ENCODE assay signal across 26 cellular contexts in the genomic region with DNA sequence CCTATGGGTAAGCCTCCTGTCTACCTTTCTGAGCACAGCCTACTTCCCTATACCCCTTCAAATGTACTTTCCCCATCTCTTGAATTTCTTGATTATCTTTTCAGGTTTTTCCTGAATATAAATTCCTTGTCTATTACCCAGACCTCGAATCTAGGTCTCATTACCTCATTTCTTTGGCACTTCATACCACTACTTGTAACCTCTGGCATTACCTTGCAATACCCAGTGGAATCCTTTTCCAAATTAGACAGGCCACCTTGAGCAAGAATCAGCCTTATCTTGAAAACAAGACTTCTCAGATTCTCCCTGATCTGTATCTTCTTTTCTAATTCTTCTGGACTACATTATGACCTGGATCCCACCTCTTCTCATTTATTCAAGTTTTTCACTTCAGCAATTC.
"Had no signal": no experiment of that assay in that cellular context is flagged by ENCODE, and none has a peak within 500 bp of the region (broad histone marks: within the 10 kb centered on the region; RNA-seq: fewer than 3 reads in every experiment).

No MANE protein-coding gene starts in this region.

- H3K36me3 ChIP-seq: brain microvascular endothelial cell, colonic mucosa, sigmoid colon, upper lobe of left lung, WERI-Rb-1 had no signal

- H3K9me3 ChIP-seq: colonic mucosa, sigmoid colon, testis, upper lobe of left lung had no signal

- H3K4me2 ChIP-seq: hepatocyte, smooth muscle cell had no signal

- ATAC-seq: activated CD8-positive, alpha-beta T cell treated with anti-CD3 and anti-CD28 coated beads, Interleukin-2, amount 10 ng/mL, durations not matched to agents 7 days and 5 days; stimulated activated naive B cell treated with anti-CD40 and anti-IgM and Interleukin-4, amounts not matched to agents 10 μg/mL and 1 μg/mL and 100 μg/mL, for 72 hours had no signal

- H2AFZ ChIP-seq: hepatocyte had no signal

- H3K79me2 ChIP-seq: hepatocyte had no signal

- H3K4me1 ChIP-seq: colonic mucosa, sigmoid colon, testis, upper lobe of left lung had no signal

- H3K27ac ChIP-seq: brain microvascular endothelial cell, colonic mucosa, hepatocyte, sigmoid colon, testis, upper lobe of left lung, WERI-Rb-1 had no signal

- FAIRE-seq: TTC549 had no signal

- DNase-seq: activated CD4-positive, alpha-beta T cell treated with anti-CD3 and anti-CD28 coated beads, Interleukin-2, amount 10 ng/mL, durations not matched to agents 7 days and 5 days; activated CD4-positive, CD25-positive, alpha-beta regulatory T cell treated with anti-CD3 and anti-CD28 coated beads, Interleukin-2, amount 50 U/mL, for 72 hours; activated CD8-positive, alpha-beta T cell treated with anti-CD3 and anti-CD28 coated beads, Interleukin-2, amount 10 ng/mL, durations not matched to agents 7 days and 5 days; activated gamma-delta T cell; aorta; brain microvascular endothelial cell; colonic mucosa; endodermal cell; erythroblast; foreskin melanocyte; glutamatergic neuron; immature natural killer cell; left cardiac atrium; naive B cell; retina; sigmoid colon; stimulated activated CD4-positive, alpha-beta T cell treated with anti-CD3 and anti-CD28 coated beads, Interleukin-2, amount 100 ng/mL, for 48 hours; stimulated activated CD8-positive, alpha-beta memory T cell treated with anti-CD3 and anti-CD28 coated beads, Interleukin-4, amount 100 ng/mL, for 48 hours; stimulated activated naive B cell treated with anti-CD40 and anti-IgM and Interleukin-4, amounts not matched to agents 10 μg/mL and 1 μg/mL and 100 μg/mL, for 72 hours; T-helper 1 cell; testis; upper lobe of left lung; WERI-Rb-1 had no signal

- H3K4me3 ChIP-seq: colonic mucosa, hepatocyte, sigmoid colon, smooth muscle cell, testis, upper lobe of left lung had no signal

- H3K27me3 ChIP-seq: brain microvascular endothelial cell, colonic mucosa, hepatocyte, sigmoid colon, testis, upper lobe of left lung had no signal
